In genomic region chr18:27428716-27429475, GRCh38 we compare ENCODE assay signal across 31 cellular contexts.
"Had no signal": no experiment of that assay in that cellular context is flagged by ENCODE, and none has a peak within 500 bp of the region (broad histone marks: within the 10 kb centered on the region; RNA-seq: fewer than 3 reads in every experiment).

No MANE protein-coding gene starts in this region.

- ATAC-seq: activated naive CD8-positive, alpha-beta T cell treated with anti-CD3 and anti-CD28 coated beads, Interleukin-2, amount 50 U/mL, for 24 hours; activated T-cell treated with anti-CD3 and anti-CD28 coated beads, Interleukin-2, amount 50 U/mL, for 4 hours; activated T-helper 17 cell treated with anti-CD3 and anti-CD28 coated beads, Interleukin-2, amount 50 U/mL, for 72 hours; body of pancreas; effector memory CD8-positive, alpha-beta T cell; gastroesophageal sphincter; left ventricle myocardium superior; mucosa of descending colon; sciatic nerve; stimulated activated memory B cell treated with anti-CD40 and anti-IgM and Interleukin-4, amounts not matched to agents 10 μg/mL and 1 μg/mL and 100 μg/mL, for 72 hours; stimulated activated naive CD8-positive, alpha-beta T cell treated with anti-CD3 and anti-CD28 coated beads, Interleukin-15, amount 100 ng/mL, for 72 hours had no signal

- H3K36me3 Mint-ChIP-seq: activated CD4-positive, alpha-beta memory T cell treated with anti-CD3 and anti-CD28 coated beads for 36 hours; activated naive CD4-positive, alpha-beta T cell treated with anti-CD3 and anti-CD28 coated beads, Interleukin-2, amount 50 U/mL, for 24 hours; naive B cell; stimulated activated memory B cell treated with anti-CD40 and anti-IgM and Interleukin-4, amounts not matched to agents 10 μg/mL and 1 μg/mL and 100 μg/mL, for 72 hours had no signal

- H3K27me3 Mint-ChIP-seq: activated CD4-positive, alpha-beta memory T cell treated with anti-CD3 and anti-CD28 coated beads for 36 hours; activated CD4-positive, alpha-beta T cell treated with anti-CD3 and anti-CD28 coated beads, Interleukin-2, amount 10 ng/mL, durations not matched to agents 24 days and 14 days; activated naive CD4-positive, alpha-beta T cell treated with anti-CD3 and anti-CD28 coated beads, Interleukin-2, amount 50 U/mL, for 24 hours; activated naive CD8-positive, alpha-beta T cell treated with anti-CD3 and anti-CD28 coated beads, Interleukin-2, amount 50 U/mL, for 24 hours; activated T-helper 17 cell treated with anti-CD3 and anti-CD28 coated beads, Interleukin-2, amount 50 U/mL, for 72 hours; effector memory CD8-positive, alpha-beta T cell; naive B cell; stimulated activated memory B cell treated with anti-CD40 and anti-IgM and Interleukin-4, amounts not matched to agents 10 μg/mL and 1 μg/mL and 100 μg/mL, for 72 hours; stimulated activated naive CD8-positive, alpha-beta T cell treated with anti-CD3 and anti-CD28 coated beads, Interleukin-15, amount 100 ng/mL, for 72 hours; type B pancreatic cell had no signal

- H3K4me3 Mint-ChIP-seq: activated CD4-positive, alpha-beta memory T cell treated with anti-CD3 and anti-CD28 coated beads for 36 hours; activated CD4-positive, alpha-beta T cell treated with anti-CD3 and anti-CD28 coated beads, Interleukin-2, amount 10 ng/mL, durations not matched to agents 24 days and 14 days; activated naive CD4-positive, alpha-beta T cell treated with anti-CD3 and anti-CD28 coated beads, Interleukin-2, amount 50 U/mL, for 24 hours; activated naive CD8-positive, alpha-beta T cell treated with anti-CD3 and anti-CD28 coated beads, Interleukin-2, amount 50 U/mL, for 24 hours; activated T-cell treated with anti-CD3 and anti-CD28 coated beads, Interleukin-2, amount 50 U/mL, for 4 hours; activated T-helper 17 cell treated with anti-CD3 and anti-CD28 coated beads, Interleukin-2, amount 50 U/mL, for 72 hours; effector memory CD8-positive, alpha-beta T cell; immature natural killer cell; nephron progenitor cell; stimulated activated memory B cell treated with anti-CD40 and anti-IgM and Interleukin-4, amounts not matched to agents 10 μg/mL and 1 μg/mL and 100 μg/mL, for 72 hours; stimulated activated naive CD8-positive, alpha-beta T cell treated with anti-CD3 and anti-CD28 coated beads, Interleukin-15, amount 100 ng/mL, for 72 hours; type B pancreatic cell had no signal

- H3K4me1 Mint-ChIP-seq: activated CD4-positive, alpha-beta T cell treated with anti-CD3 and anti-CD28 coated beads, Interleukin-2, amount 10 ng/mL, durations not matched to agents 24 days and 14 days; activated naive CD4-positive, alpha-beta T cell treated with anti-CD3 and anti-CD28 coated beads, Interleukin-2, amount 50 U/mL, for 24 hours; activated naive CD8-positive, alpha-beta T cell treated with anti-CD3 and anti-CD28 coated beads, Interleukin-2, amount 50 U/mL, for 24 hours; activated T-helper 17 cell treated with anti-CD3 and anti-CD28 coated beads, Interleukin-2, amount 50 U/mL, for 72 hours; immature natural killer cell; naive B cell; nephron progenitor cell; stimulated activated memory B cell treated with anti-CD40 and anti-IgM and Interleukin-4, amounts not matched to agents 10 μg/mL and 1 μg/mL and 100 μg/mL, for 72 hours; stimulated activated naive CD8-positive, alpha-beta T cell treated with anti-CD3 and anti-CD28 coated beads, Interleukin-15, amount 100 ng/mL, for 72 hours had no signal

- H3K27ac Mint-ChIP-seq: activated CD4-positive, alpha-beta memory T cell treated with anti-CD3 and anti-CD28 coated beads for 36 hours; activated CD4-positive, alpha-beta T cell treated with anti-CD3 and anti-CD28 coated beads, Interleukin-2, amount 10 ng/mL, durations not matched to agents 24 days and 14 days; activated naive CD4-positive, alpha-beta T cell treated with anti-CD3 and anti-CD28 coated beads, Interleukin-2, amount 50 U/mL, for 24 hours; activated naive CD8-positive, alpha-beta T cell treated with anti-CD3 and anti-CD28 coated beads, Interleukin-2, amount 50 U/mL, for 24 hours; activated T-helper 17 cell treated with anti-CD3 and anti-CD28 coated beads, Interleukin-2, amount 50 U/mL, for 72 hours; effector memory CD8-positive, alpha-beta T cell; immature natural killer cell; naive B cell; nephron progenitor cell; progenitor cell of endocrine pancreas; stimulated activated memory B cell treated with anti-CD40 and anti-IgM and Interleukin-4, amounts not matched to agents 10 μg/mL and 1 μg/mL and 100 μg/mL, for 72 hours; stimulated activated naive CD8-positive, alpha-beta T cell treated with anti-CD3 and anti-CD28 coated beads, Interleukin-15, amount 100 ng/mL, for 72 hours; type B pancreatic cell had no signal

- DNase-seq: activated CD4-positive, alpha-beta memory T cell treated with anti-CD3 and anti-CD28 coated beads for 36 hours; activated CD4-positive, alpha-beta T cell treated with anti-CD3 and anti-CD28 coated beads, Interleukin-2, amount 10 ng/mL, durations not matched to agents 24 days and 14 days; activated CD4-positive, CD25-positive, alpha-beta regulatory T cell treated with anti-CD3 and anti-CD28 coated beads, Interleukin-2, amount 50 U/mL, for 72 hours; activated CD8-positive, alpha-beta memory T cell treated with anti-CD3 and anti-CD28 coated beads, Interleukin-2, amount 50 U/mL, for 48 hours; activated naive CD8-positive, alpha-beta T cell treated with anti-CD3 and anti-CD28 coated beads, Interleukin-2, amount 50 U/mL, for 24 hours; activated T-cell treated with anti-CD3 and anti-CD28 coated beads, Interleukin-2, amount 50 U/mL, for 4 hours; amygdala; body of pancreas; cortex of kidney; effector memory CD8-positive, alpha-beta T cell; head of caudate nucleus; hypothalamus; immature natural killer cell; left ventricle myocardium superior; mucosa of descending colon; naive B cell; nephron progenitor cell; ovary; retina; small intestine; stimulated activated CD4-positive, alpha-beta T cell treated with anti-CD3 and anti-CD28 coated beads, Interleukin-4, amount 100 ng/mL, for 24 hours; stimulated activated naive CD8-positive, alpha-beta T cell treated with anti-CD3 and anti-CD28 coated beads, Interleukin-15, amount 100 ng/mL, for 72 hours; substantia nigra; T-helper 2 cell had no signal
